9 cellular contexts compared by ENCODE assay signal in the genomic region with DNA sequence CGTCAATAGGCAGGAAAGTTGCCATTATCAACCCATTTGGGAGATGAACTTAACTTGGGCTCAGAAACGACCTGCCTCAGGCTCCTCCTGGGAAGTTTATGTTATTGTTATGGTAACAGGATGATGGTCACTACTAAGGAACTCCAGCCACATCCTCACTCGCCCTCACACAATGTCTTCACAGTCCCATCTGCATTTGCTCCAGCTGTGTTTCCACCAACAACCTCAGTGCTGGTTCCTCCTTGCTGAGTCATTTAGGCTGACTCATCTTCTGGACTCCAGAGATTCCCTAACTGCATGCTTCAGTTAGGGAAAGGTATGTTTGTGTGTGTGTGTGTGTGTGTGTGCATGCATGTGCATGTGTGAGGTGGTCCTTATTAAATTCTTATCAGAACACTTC.
DNase-seq lines count a peak whose midpoint lies in the region; ATAC-seq, FAIRE-seq and TF ChIP-seq lines count a peak whose summit lies in the region.
"Had no signal": no experiment of that assay in that cellular context is flagged by ENCODE, and none has a peak within 500 bp of the region (broad histone marks: within the 10 kb centered on the region; RNA-seq: fewer than 3 reads in every experiment).

No MANE protein-coding gene starts in this region.

- in situ Hi-C loops in brain microvascular endothelial cell (cut with HindIII; ENCODE audit: low pct_ligation_motif_present, low sequenced_read_pairs), result no loop called here

- H3K27ac ChIP-seq in HUES48 (ENCODE audit: low read depth, low read length), result peak overlapping the region; percentile 83
- H3K27ac ChIP-seq in brain microvascular endothelial cell, result peak overlapping the region; percentile 98
- H3K27ac ChIP-seq: right lobe of liver, WERI-Rb-1 had no signal

- FAIRE-seq in urothelium cell line (lab: Jason Lieb, UNC), result no peak

- H3K36me3 ChIP-seq in HUES48 (ENCODE audit: control insufficient read depth, insufficient read depth, low read length) (no peaks in the 10 kb centered on the region), brain microvascular endothelial cell (replicated peaks) (no peaks in the 10 kb centered on the region)
- H3K36me3 ChIP-seq: right lobe of liver, WERI-Rb-1 had no signal

- H3K27me3 ChIP-seq in HUES48 (ENCODE audit: control insufficient read depth, insufficient read depth, low read length) (no peaks in the 10 kb centered on the region), brain microvascular endothelial cell (replicated peaks) (no peaks in the 10 kb centered on the region)
- H3K27me3 ChIP-seq: right lobe of liver had no signal

- DNase-seq in brain microvascular endothelial cell, result peak; percentile 100
- DNase-seq in iPS-NIHi11 (ENCODE audit: low spot score), result peak; percentile 16
- DNase-seq in urothelium cell line (ENCODE audit: low spot score), result peak; percentile 80
- no peak for DNase-seq in NCI-H510A treated with DMSO at 0.1 percent for 48 hours (lab: John Stamatoyannopoulos, UW)
- no peak for DNase-seq in activated gamma-delta T cell (lab: John Stamatoyannopoulos, UW)
- DNase-seq: right lobe of liver, WERI-Rb-1 had no signal

- no peak for ATAC-seq in GM21529 (IDR thresholded peaks at IDR 0.05; ENCODE audit: unreplicated experiment)

- H3K4me1 ChIP-seq in HUES48 (ENCODE audit: control insufficient read depth, insufficient read depth, low read length), result peaks cover 15% of the 10 kb centered on the region
- H3K4me1 ChIP-seq: right lobe of liver had no signal

- H3K9me3 ChIP-seq in HUES48 (ENCODE audit: control insufficient read depth, insufficient read depth, low read length), result no peaks in the 10 kb centered on the region
- H3K9me3 ChIP-seq: right lobe of liver had no signal

- H3K9ac ChIP-seq in HUES48 (ENCODE audit: low read depth, low read length), result no peak overlapping the region

- TF ChIP-seq CTCF in brain microvascular endothelial cell (IDR thresholded peaks at IDR 0.05; ENCODE audit: low read depth, low read length, missing control alignments), result no peak

- no peak overlapping the region for H3K4me3 ChIP-seq in HUES48 (ENCODE audit: low read depth, low read length)
- H3K4me3 ChIP-seq in brain microvascular endothelial cell (ENCODE audit: low read depth, low read length), result no peak overlapping the region
- H3K4me3 ChIP-seq: right lobe of liver had no signal

Comparison
In these comparisons a context has a peak if more than half of its experiments do, and no peak if none do; other contexts are left out.
1. DNase-seq: peak in brain microvascular endothelial cell (single experiment), iPS-NIHi11 (single experiment) and urothelium cell line (single experiment); none in NCI-H510A treated with DMSO at 0.1 percent for 48 hours (single experiment) and activated gamma-delta T cell (single experiment).